Comparison of ENCODE assay signal across 10 cellular contexts in the genomic region with DNA sequence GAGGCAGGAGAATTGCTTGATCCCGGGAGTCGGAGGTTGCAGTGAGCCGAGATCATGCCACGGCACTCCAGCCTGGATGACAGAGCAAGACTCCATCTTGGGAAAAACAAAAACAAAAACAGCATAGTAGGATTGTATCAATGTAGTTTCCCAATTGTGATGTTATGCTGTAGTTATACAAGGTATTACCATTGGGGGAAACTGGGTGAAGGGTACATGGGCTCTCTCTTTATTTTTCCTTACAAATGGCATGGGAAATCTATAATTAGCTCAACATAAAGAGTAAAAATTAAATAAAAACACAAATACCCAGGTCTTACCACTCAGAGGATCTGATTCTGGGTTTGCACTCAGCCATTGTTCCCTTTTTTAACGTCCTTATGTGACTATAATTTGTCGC.
A peak's percentile ranks its signal among the peaks of the same experiment; 100 is the strongest.
ATAC-seq and TF ChIP-seq lines count a peak whose summit lies in the region.
"Had no signal": no experiment of that assay in that cellular context is flagged by ENCODE, and none has a peak within 500 bp of the region (broad histone marks: within the 10 kb centered on the region; RNA-seq: fewer than 3 reads in every experiment).

No MANE protein-coding gene starts in this region.

- H3K27ac ChIP-seq in HEK293 (ENCODE audit: extremely low read depth, low read depth, low read length), result no peak overlapping the region
- H3K27ac ChIP-seq: 22Rv1; A549; BLaER1; BLaER1 treated with 17β-estradiol and CSF1 and Interleukin-3, amounts not matched to agents 10 nM and 100 nM; C4-2B had no signal

- no peaks in the 10 kb centered on the region for H3K4me1 ChIP-seq in HEK293 (ENCODE audit: control insufficient read depth, insufficient read depth, low read length)
- H3K4me1 ChIP-seq: A549; BE2C; BLaER1; BLaER1 treated with 17β-estradiol and CSF1 and Interleukin-3, amounts not matched to agents 10 nM and 100 nM; Caco-2 had no signal

- no peak for ATAC-seq in HG03457 (IDR thresholded peaks at IDR 0.05; ENCODE audit: unreplicated experiment)
- ATAC-seq: A549; CD8-positive, alpha-beta T cell had no signal

- H3K36me3 ChIP-seq in HEK293 (ENCODE audit: control insufficient read depth in 2 of 2, insufficient read depth in 1 of 2, low read length in 2 of 2), result no peaks in the 10 kb centered on the region; a peak in 1 of 3 replicates
- H3K36me3 ChIP-seq: BE2C, BLaER1 had no signal

- POLR2A ChIA-PET in HEK293 (lab: Yijun Ruan, JAX), result no interaction called here

- TF ChIP-seq CTCF in HEK293 (tag by site-specific recombination; IDR thresholded peaks at IDR 0.05), result no peak

- no peak overlapping the region for H3K4me3 ChIP-seq in HEK293 (ENCODE audit: low read depth, low read length)
- H3K4me3 ChIP-seq: A549; BLaER1; BLaER1 treated with 17β-estradiol and CSF1 and Interleukin-3, amounts not matched to agents 10 nM and 100 nM had no signal

- H3K9me3 ChIP-seq in HEK293 (ENCODE audit: control insufficient read depth, insufficient read depth, low read depth, low read length), result no peaks in the 10 kb centered on the region
- H3K9me3 ChIP-seq: A549, BE2C, BLaER1, Caco-2 had no signal

- CTCF ChIA-PET in HEK293 (lab: Yijun Ruan, JAX), result interaction anchor here (0.5 to 1.7 kb wide), 3 partner anchors 13 to 18 kb away, joined by 4 to 15 read pairs (median 4); no protein-coding TSS in a partner anchor

TF ChIP-seq in HEK293, 187 proteins besides CTCF, POLR2A, EP300 and RAD21:
- TF ChIP-seq ZNF341 (tag by site-specific recombination; IDR thresholded peaks at IDR 0.05; ENCODE audit: low read depth) (no peak), ZNF529 (tag by site-specific recombination; IDR thresholded peaks at IDR 0.05; ENCODE audit: insufficient replicate concordance) (peak; percentile 96)
